Comparison of ENCODE assay signal across 8 cellular contexts in the genomic region with DNA sequence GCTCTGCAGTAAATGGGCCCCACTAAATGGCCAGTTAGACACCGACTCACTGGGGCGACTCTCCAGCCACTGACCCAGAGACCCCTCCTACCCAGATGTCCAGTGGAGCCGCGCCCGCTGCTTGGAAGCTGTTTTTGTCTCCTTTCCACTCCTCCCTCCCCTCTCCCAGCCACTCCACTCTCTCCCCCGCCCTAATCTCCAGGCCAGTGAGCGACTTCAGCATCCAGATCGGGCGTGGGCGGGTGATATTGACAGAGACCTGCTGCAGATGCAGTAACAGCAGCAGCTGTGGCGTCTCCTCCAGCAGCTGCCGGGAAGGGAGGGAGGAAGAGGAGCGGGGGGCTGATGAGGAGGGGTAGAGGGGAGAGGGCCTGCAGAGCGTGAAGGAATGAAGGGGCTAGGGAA. TPM values are rescaled to one million over a fixed set of nuclear protein-coding genes. Genes with fewer than 3 reads are reported as not detected.
DNase-seq lines count a peak whose midpoint lies in the region; ATAC-seq and TF ChIP-seq lines count a peak whose summit lies in the region.

A gene (minus strand): TSS at position 110 of the 405 bp plus-strand sequence. CDS start 16,553 bp downstream, outside the sequence.

- H3K36me3 Mint-ChIP-seq in neural crest cell (ENCODE audit: low read depth) (no peaks in the 10 kb centered on the region), immature natural killer cell (no peaks in the 10 kb centered on the region)
- H3K36me3 Mint-ChIP-seq in effector memory CD8-positive, alpha-beta T cell (ENCODE audit: insufficient read depth): no peaks in the 10 kb centered on the region

- peaks cover 8% of the 10 kb centered on the region for H3K27me3 Mint-ChIP-seq in neural crest cell (ENCODE audit: low read depth)
- H3K27me3 Mint-ChIP-seq in effector memory CD8-positive, alpha-beta T cell: no peaks in the 10 kb centered on the region
- H3K27me3 Mint-ChIP-seq in immature natural killer cell (ENCODE audit: low read depth in 3 of 3): peaks cover 0 to 1% (median 0%) of the 10 kb centered on the region in 3 donors

- H3K4me1 Mint-ChIP-seq in neural crest cell (peaks cover 15% of the 10 kb centered on the region), immature natural killer cell (no peaks in the 10 kb centered on the region)
- H3K4me1 Mint-ChIP-seq in effector memory CD8-positive, alpha-beta T cell (ENCODE audit: low read depth in 2 of 2): no peaks in the 10 kb centered on the region

- no peak for TF ChIP-seq CTCF in neural crest cell (conservative IDR thresholded peaks at IDR 0.05)

- H3K4me3 Mint-ChIP-seq in neural crest cell (peak within 1 kb of the TSS; percentile 71), immature natural killer cell (no peak within 1 kb of the TSS)
- H3K4me3 Mint-ChIP-seq in effector memory CD8-positive, alpha-beta T cell: no peak within 1 kb of the TSS

- ATAC-seq in HG03342 (IDR thresholded peaks at IDR 0.05; ENCODE audit: unreplicated experiment): no peak
- ATAC-seq in effector memory CD8-positive, alpha-beta T cell (replicated peaks): no peak

- DNase-seq in COLO829 (ENCODE audit: low spot score) (peak; percentile 13), NCI-H748 (lab: John Stamatoyannopoulos, UW; ENCODE audit: unreplicated experiment) (peak; percentile 89), fibroblast of peridontal ligament (ENCODE audit: extremely low read depth) (peak; percentile 7), neural crest cell (ENCODE audit: low read depth, low spot score) (peak; percentile 57), immature natural killer cell (no peak), SW 1271 (lab: John Stamatoyannopoulos, UW) (no peak)
- DNase-seq in effector memory CD8-positive, alpha-beta T cell: no peak

- H3K27ac Mint-ChIP-seq in neural crest cell (ENCODE audit: unreplicated experiment) (no peak within 1 kb of the TSS), immature natural killer cell (no peak within 1 kb of the TSS)
- no peak within 1 kb of the TSS for H3K27ac Mint-ChIP-seq in effector memory CD8-positive, alpha-beta T cell

- H3K9me3 Mint-ChIP-seq in neural crest cell (no peaks in the 10 kb centered on the region), immature natural killer cell (peaks cover 0 to 9% (median 0%) of the 10 kb centered on the region in 6 donors)
- H3K9me3 Mint-ChIP-seq in effector memory CD8-positive, alpha-beta T cell: peaks cover 0 to 3% of the 10 kb centered on the region in 2 donors

RNA-seq across cellular contexts. Expression of the gene that starts here (rescaled TPM):
- 0.39 and 0.40 TPM in 2 replicates for total RNA-seq in neural crest cell
- polyA plus RNA-seq in immature natural killer cell: not detected

Comparison
In these comparisons a context has a peak if more than half of its experiments do, and no peak if none do; other contexts are left out.
1. Peak in DNase-seq in neural crest cell; RNA of the gene not detected or under 1 TPM.
2. DNase-seq: peak in COLO829 (single experiment), NCI-H748 (single experiment) and fibroblast of peridontal ligament (single experiment); none in effector memory CD8-positive, alpha-beta T cell (0 of 3), immature natural killer cell (0 of 3) and SW 1271 (0 of 2).